7 cellular contexts compared by ENCODE assay signal in the genomic region with DNA sequence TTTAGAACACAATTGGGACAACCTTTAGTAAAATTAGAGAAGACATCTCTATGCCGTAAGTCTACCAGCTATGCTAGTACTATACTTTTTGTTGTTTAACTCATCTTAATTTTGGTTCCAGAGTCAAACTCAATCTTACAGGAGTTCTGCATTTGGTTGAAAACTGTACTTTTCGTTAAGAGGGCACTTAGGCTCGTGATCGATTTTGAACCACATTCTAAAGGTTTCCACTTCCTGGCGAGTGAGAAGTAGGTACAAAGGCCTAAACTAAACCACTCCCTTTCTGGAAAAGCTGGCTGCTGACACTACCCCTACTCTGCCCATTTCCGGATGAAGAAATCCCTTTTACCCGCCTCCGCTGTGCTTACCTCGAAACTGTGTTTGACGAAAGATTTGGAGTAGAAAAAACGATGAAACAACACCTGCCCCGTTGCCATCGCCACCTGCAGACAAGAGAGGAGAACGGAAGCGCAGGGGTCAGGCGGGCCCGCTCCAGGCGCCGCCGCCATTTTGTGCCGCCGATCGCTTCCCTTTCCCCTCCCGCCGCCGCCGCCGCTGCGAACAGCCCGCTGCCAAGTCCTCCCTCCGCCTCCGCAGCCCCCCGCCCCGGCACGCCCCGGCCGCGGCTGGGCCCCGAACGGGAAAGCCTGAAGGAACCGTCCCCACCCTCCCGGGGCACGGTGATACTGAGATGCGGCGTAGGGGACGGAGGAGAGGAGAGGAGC. TPM values are rescaled to one million over a fixed set of nuclear protein-coding genes. Genes with fewer than 3 reads are reported as not detected.
DNase-seq lines count a peak whose midpoint lies in the region; ATAC-seq and TF ChIP-seq lines count a peak whose summit lies in the region.

No MANE protein-coding gene starts in this region.

- TF ChIP-seq CTCF in chondrocyte (IDR thresholded peaks at IDR 0.05) (peak; percentile 56), left lung (IDR thresholded peaks at IDR 0.05) (no peak)

- ATAC-seq in GM18517 (IDR thresholded peaks at IDR 0.05; ENCODE audit: unreplicated experiment): peak; percentile 48
- peak; percentile 40 for ATAC-seq in HG02884 (IDR thresholded peaks at IDR 0.05; ENCODE audit: unreplicated experiment)
- peak; percentile 61 for ATAC-seq in left lung

- peak overlapping the region; percentile 97 for H3K4me3 Mint-ChIP-seq in chondrocyte (ENCODE audit: unreplicated experiment)

- intact Hi-C loops in left lung (cut with DNase I): no loop called here

- DNase-seq in NCI-H2107 (lab: John Stamatoyannopoulos, UW) (peak; percentile 72), chondrocyte (ENCODE audit: low spot score) (no peak), left lung (peak; percentile 74 to 94)
- DNase-seq in activated CD4-positive, CD25-positive, alpha-beta regulatory T cell treated with anti-CD3 and anti-CD28 coated beads, Interleukin-2, amount 50 U/mL, for 72 hours: peak; percentile 76
- peak; percentile 79 for DNase-seq in stimulated activated CD4-positive, alpha-beta T cell treated with anti-CD3 and anti-CD28 coated beads, Interleukin-4, amount 100 ng/mL, for 1 hour

- H3K27me3 ChIP-seq in left lung: no peaks in the 10 kb centered on the region

- H3K4me3 ChIP-seq in left lung: peak overlapping the region; percentile 78 to 91

- H3K9me3 Mint-ChIP-seq in chondrocyte (ENCODE audit: low read depth): no peaks in the 10 kb centered on the region

- H3K9me3 ChIP-seq in left lung: no peaks in the 10 kb centered on the region

- H3K27ac ChIP-seq in left lung: peak overlapping the region; percentile 100

- peaks cover 34% of the 10 kb centered on the region for H3K36me3 Mint-ChIP-seq in chondrocyte (ENCODE audit: low read depth)

- peaks cover 58% of the 10 kb centered on the region for H3K4me1 Mint-ChIP-seq in chondrocyte (ENCODE audit: low read depth)

- H3K36me3 ChIP-seq in left lung: peaks cover 7 to 46% of the 10 kb centered on the region in 2 donors

- no peaks in the 10 kb centered on the region for H3K27me3 Mint-ChIP-seq in chondrocyte (ENCODE audit: low read depth)

- peak overlapping the region; percentile 99 for H3K27ac Mint-ChIP-seq in chondrocyte (ENCODE audit: unreplicated experiment)

- H3K4me1 ChIP-seq in left lung: peaks cover 36 to 78% of the 10 kb centered on the region in 2 donors

RNA-seq across cellular contexts. Expression of gene CCNL1, which starts 0.7 kb away (rescaled TPM):
- total RNA-seq in chondrocyte (63.9 to 73.1 TPM (median 70.0 TPM) in 3 replicates), left lung (100 to 1,000 TPM in 1 of 2 donors, 10 to 100 TPM in 1; 82.6 to 119 TPM)
